1 cellular context compared by ENCODE assay signal in the genomic region with DNA sequence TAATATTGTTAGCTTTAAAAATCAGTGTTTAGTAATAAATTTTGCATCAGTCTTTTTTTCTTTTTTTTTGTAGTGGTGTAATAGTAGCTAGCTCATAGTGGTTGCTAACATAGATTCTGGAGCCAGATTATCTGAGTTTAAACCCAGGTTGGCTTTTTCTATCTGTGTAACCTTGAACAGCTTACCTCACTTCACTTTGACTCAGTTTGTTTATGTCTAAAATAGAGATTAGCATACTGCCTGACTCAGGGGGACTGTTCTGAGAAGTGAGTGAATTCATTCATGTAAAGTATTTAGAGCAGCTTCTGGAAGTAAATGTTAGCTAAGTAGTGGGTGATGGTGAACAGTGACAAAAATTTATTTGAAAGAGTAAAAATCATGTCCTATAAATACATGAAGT.
TF ChIP-seq lines count a peak whose summit lies in the region.

No MANE protein-coding gene starts in this region.

TF ChIP-seq in endothelial cell of umbilical vein, 7 proteins besides CTCF, POLR2A, EP300 and RAD21 (continued from another document):
- TF ChIP-seq FOS (IDR thresholded peaks at IDR 0.05; ENCODE audit: borderline replicate concordance, insufficient read depth, low read length), result no peak
- no peak for TF ChIP-seq EZH2 (IDR thresholded peaks at IDR 0.05; ENCODE audit: borderline replicate concordance, low read depth, low read length, severe bottlenecking)
- no peak for TF ChIP-seq JUN (IDR thresholded peaks at IDR 0.05; ENCODE audit: borderline replicate concordance, insufficient read depth, insufficient read length, low read depth)
